ENCODE assay signal across 9 cellular contexts in genomic region chrX:40623665-40624064, GRCh38. TPM values are rescaled to one million over a fixed set of nuclear protein-coding genes. Genes with fewer than 3 reads are reported as not detected.
"Had no signal": no experiment of that assay in that cellular context is flagged by ENCODE, and none has a peak within 500 bp of the region (broad histone marks: within the 10 kb centered on the region; RNA-seq: fewer than 3 reads in every experiment).

No MANE protein-coding gene starts in this region.

- H3K4me3 Mint-ChIP-seq: H9, HFFc6 had no signal

- H3K27ac ChIP-seq: GM23248 had no signal

- H2AFZ ChIP-seq: GM23248 had no signal

- H3K4me3 ChIP-seq: GM23248, HAP-1 had no signal

- H3K9me3 Mint-ChIP-seq: HFFc6 had no signal

- H3K27ac Mint-ChIP-seq: HFFc6 had no signal

- H3K4me1 ChIP-seq: HAP-1 had no signal

- DNase-seq: GM23248, GOT3, HCEC 1CT, HFFc6 had no signal

- ATAC-seq: HCT116 had no signal

RNA-seq across cellular contexts. Expression of gene MPC1L, which starts 0.4 kb away (rescaled TPM):
- total RNA-seq: GM23248, H1, H4, H9, HFFc6 had no signal
- polyA plus RNA-seq: GM23248, H1 had no signal
